In the genomic region with DNA sequence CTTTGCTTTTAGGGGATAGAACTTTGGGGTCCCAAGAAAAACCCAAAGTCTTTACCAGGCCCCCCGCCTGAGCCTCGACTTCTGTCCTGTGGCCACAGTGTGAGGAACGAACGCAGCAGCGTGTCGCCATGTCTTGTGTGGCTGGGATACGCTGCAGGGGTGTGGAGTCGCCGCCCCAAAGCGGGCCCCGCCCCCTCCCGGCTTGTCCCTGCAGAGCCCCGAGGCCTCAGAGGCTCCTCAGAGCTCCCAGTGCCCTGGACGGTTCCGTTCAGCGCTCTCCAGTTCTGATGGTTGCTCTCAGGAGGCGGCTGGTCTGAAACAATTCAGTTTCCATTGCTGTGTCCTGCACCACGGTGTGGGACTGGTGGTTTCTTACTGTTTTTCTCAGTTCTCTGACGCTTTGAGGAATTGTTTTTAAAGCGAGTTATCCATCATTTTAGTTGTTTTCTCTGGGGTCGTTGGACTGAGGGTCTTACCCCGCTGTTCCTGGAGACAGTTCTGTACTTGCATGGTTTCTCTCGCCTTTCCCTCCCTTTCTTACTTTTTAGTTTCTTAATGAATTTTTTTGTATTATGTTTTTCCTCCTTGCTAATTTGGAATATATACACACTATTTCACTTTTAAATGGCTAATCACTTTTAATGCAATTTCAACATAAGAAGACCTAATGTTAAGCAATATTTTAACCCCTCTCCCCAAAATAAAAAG, we compare ENCODE assay signal across 1 cellular context.
TF ChIP-seq lines count a peak whose summit lies in the region.

No MANE protein-coding gene starts in this region.

TF ChIP-seq in SK-N-SH, 30 proteins besides CTCF, POLR2A, EP300 and RAD21 (continued from another document):
- TF ChIP-seq, protein P1, sequence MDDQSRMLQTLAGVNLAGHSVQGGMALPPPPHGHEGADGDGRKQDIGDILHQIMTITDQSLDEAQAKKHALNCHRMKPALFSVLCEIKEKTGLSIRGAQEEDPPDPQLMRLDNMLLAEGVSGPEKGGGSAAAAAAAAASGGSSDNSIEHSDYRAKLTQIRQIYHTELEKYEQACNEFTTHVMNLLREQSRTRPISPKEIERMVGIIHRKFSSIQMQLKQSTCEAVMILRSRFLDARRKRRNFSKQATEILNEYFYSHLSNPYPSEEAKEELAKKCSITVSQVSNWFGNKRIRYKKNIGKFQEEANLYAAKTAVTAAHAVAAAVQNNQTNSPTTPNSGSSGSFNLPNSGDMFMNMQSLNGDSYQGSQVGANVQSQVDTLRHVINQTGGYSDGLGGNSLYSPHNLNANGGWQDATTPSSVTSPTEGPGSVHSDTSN (IDR thresholded peaks at IDR 0.05), result no peak
- TF ChIP-seq ELF1 (IDR thresholded peaks at IDR 0.05) (no peak), RXRA (IDR thresholded peaks at IDR 0.05; ENCODE audit: borderline replicate concordance, low read depth) (no peak), FOXM1 (IDR thresholded peaks at IDR 0.05; ENCODE audit: low read depth) (no peak), FOSL2 (IDR thresholded peaks at IDR 0.05; ENCODE audit: borderline replicate concordance, low read depth) (no peak), SMC3 (IDR thresholded peaks at IDR 0.05; ENCODE audit: low read depth, low read length) (no peak)
